ENCODE assay signal across 8 cellular contexts in the genomic region with DNA sequence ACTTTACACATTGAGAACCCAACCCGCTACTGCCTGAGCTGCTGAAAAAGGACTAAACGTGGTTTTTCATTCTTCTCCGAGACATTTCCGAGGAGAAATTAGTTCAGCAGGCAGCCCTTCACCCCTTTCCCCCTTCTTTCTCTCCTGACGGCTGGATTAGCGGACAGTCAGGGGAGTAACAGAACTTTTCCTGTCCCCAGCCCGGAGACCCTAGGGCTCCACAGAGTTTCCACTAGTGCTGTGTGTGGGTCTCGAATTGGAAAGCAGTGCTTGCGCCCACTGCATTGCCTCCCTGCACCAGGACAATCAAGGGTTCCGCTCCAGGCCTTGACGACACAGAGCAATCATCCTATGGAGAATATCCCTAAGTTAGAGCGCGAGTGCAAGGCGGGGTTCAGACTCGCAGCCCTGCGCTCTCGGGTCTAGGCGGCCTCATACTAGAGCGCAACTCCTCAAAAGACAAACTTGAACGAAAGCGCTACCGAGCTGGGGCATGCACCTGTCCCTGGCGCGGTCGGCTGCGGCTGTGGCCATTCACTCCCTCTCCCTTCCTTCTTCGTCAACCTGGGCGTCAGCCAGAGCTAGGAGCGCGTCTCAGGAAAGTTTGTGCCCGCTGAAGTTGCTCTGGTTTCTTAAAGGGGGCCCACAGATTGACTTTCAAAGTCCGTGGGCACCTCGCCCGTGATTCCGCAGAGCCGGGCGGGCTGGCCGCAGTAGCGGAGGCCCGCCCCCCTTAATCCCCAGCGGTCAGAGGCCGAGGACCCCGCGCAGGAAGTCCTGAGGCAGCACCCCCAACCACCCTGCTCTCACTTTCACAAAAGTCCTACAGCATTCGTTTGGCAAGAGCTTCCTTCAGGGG. TPM values are rescaled to one million over a fixed set of nuclear protein-coding genes. Genes with fewer than 3 reads are reported as not detected.
DNase-seq lines count a peak whose midpoint lies in the region; ATAC-seq and TF ChIP-seq lines count a peak whose summit lies in the region.

No MANE protein-coding gene starts in this region.

- no peak overlapping the region for H2AFZ ChIP-seq in neural cell (ENCODE audit: low read depth, low read length)

- no peaks in the 10 kb centered on the region; the same call in 1 of the 2 replicates for H3K4me1 ChIP-seq in Caco-2
- H3K4me1 ChIP-seq in Peyer's patch, result peaks cover 0 to 28% (median 13%) of the 10 kb centered on the region in 4 donors

- H3K9ac ChIP-seq in neural cell (ENCODE audit: low read length), result no peak overlapping the region

- intact Hi-C loops in Caco-2 (cut with micrococcal nuclease; ENCODE audit: unreplicated experiment), result loop anchor here (1.0 to 5.0 kb wide), 2 partner anchors 557 to 795 kb away; a partner anchor contains a TSS

- no peaks in the 10 kb centered on the region for H4K20me1 ChIP-seq in neural cell (ENCODE audit: insufficient read depth)

- peak overlapping the region in 1 of 4 donors; percentile 77 for H3K27ac ChIP-seq in Peyer's patch
- H3K27ac ChIP-seq in neural cell (ENCODE audit: low read length), result no peak overlapping the region

- no peaks in the 10 kb centered on the region for H3K36me3 Mint-ChIP-seq in Caco-2 (ENCODE audit: insufficient read depth, unreplicated experiment)

- no peaks in the 10 kb centered on the region for H3K9me2 ChIP-seq in neural cell (ENCODE audit: insufficient read depth, low read length)

- H3K9me3 Mint-ChIP-seq in Caco-2 (ENCODE audit: unreplicated experiment), result no peaks in the 10 kb centered on the region

- no peak for TF ChIP-seq POLR2A in Peyer's patch (IDR thresholded peaks at IDR 0.05)

- no peak for TF ChIP-seq EP300 in neural cell (conservative IDR thresholded peaks at IDR 0.05; ENCODE audit: poor library complexity, severe bottlenecking)

- H3F3A ChIP-seq in neural cell (ENCODE audit: insufficient read depth, low read length, poor library complexity, severe bottlenecking), result no peaks in the 10 kb centered on the region

- H3K4me3 Mint-ChIP-seq in Caco-2 (ENCODE audit: unreplicated experiment), result peak overlapping the region; percentile 80

- H3K27me3 ChIP-seq in Caco-2 (replicated peaks; ENCODE audit: control insufficient read depth, insufficient read depth, low read length) (no peaks in the 10 kb centered on the region), Peyer's patch (peaks cover 3 to 25% of the 10 kb centered on the region in 2 donors), neural cell (ENCODE audit: insufficient read depth, low read depth, low read length) (peaks cover 100% of the 10 kb centered on the region)

- no peak overlapping the region for H3K4me2 ChIP-seq in neural cell (ENCODE audit: low read length)

- H3K27ac Mint-ChIP-seq in Caco-2 (ENCODE audit: unreplicated experiment), result no peak overlapping the region

- H3K4me1 Mint-ChIP-seq in Caco-2 (ENCODE audit: low read depth, unreplicated experiment), result peaks cover 8% of the 10 kb centered on the region

- ATAC-seq in HG02981 (IDR thresholded peaks at IDR 0.05; ENCODE audit: unreplicated experiment), result no peak
- no peak for ATAC-seq in GM21786 (IDR thresholded peaks at IDR 0.05; ENCODE audit: unreplicated experiment)

- CTCF ChIA-PET in Caco-2 (lab: Charles Lee), result interaction anchor here (0.5 to 1.2 kb wide), 8 partner anchors 8 to 694 kb away, joined by 3 to 5 read pairs (median 3); a partner anchor contains a TSS

- H3K4me3 ChIP-seq in Caco-2 (ENCODE audit: low read depth, low read length) (peak overlapping the region; percentile 65), Peyer's patch (peak overlapping the region; percentile 13 to 63 (median 46)), neural cell (ENCODE audit: low read length) (peak overlapping the region; percentile 57)

- DNase-seq in Caco-2 (peak in 1 of 2 experiments; percentile 32), Peyer's patch (peak in 1 of 3 donors; percentile 52), fibroblast of gingiva (ENCODE audit: low read depth) (peak; percentile 37), foreskin melanocyte (no peak), NCI-H345 (lab: John Stamatoyannopoulos, UW) (no peak)

- peaks cover 3% of the 10 kb centered on the region for H3K27me3 Mint-ChIP-seq in Caco-2 (ENCODE audit: insufficient read depth, unreplicated experiment)

- H3K36me3 ChIP-seq in Caco-2 (ENCODE audit: control insufficient read depth, insufficient read depth, low read length) (no peaks in the 10 kb centered on the region), Peyer's patch (no peaks in the 10 kb centered on the region), neural cell (ENCODE audit: insufficient read depth, low read length) (no peaks in the 10 kb centered on the region)

- no peak for TF ChIP-seq RAD21 in neural cell (conservative IDR thresholded peaks at IDR 0.05)

- no peaks in the 10 kb centered on the region for H3K79me2 ChIP-seq in neural cell (replicated peaks; ENCODE audit: insufficient read depth, low read length)

- no peaks in the 10 kb centered on the region for H3K9me3 ChIP-seq in Caco-2
- no peaks in the 10 kb centered on the region for H3K9me3 ChIP-seq in Peyer's patch
- peaks cover 4% of the 10 kb centered on the region for H3K9me3 ChIP-seq in neural cell (ENCODE audit: low read length)

- TF ChIP-seq CTCF in Caco-2 (IDR thresholded peaks at IDR 0.05; ENCODE audit: insufficient read depth in 1 of 2, low read depth in 1 of 2, low read length in 1 of 2, severe bottlenecking in 1 of 2, unreplicated experiment in 1 of 2) (no peak), Peyer's patch (IDR thresholded peaks at IDR 0.05) (no peak), neural cell (IDR thresholded peaks at IDR 0.05; ENCODE audit: poor library complexity, severe bottlenecking) (no peak)

- POLR2A ChIA-PET in Caco-2 (lab: Charles Lee), result interaction anchor here (2.1 kb wide), 1 partner anchor 10 kb away, joined by 12 read pairs; no protein-coding TSS in a partner anchor

- TSS peak; percentile 48 for BruUV-seq in Caco-2 (replicated peaks; lab: Mats Ljungman, UMichigan)

TF ChIP-seq in neural cell, 6 proteins besides CTCF, POLR2A, EP300 and RAD21:
- no peak for TF ChIP-seq EZH2 (IDR thresholded peaks at IDR 0.05; ENCODE audit: borderline replicate concordance, insufficient read depth, low read length, poor library complexity, severe bottlenecking)
- peak; percentile 56 for TF ChIP-seq POLR2AphosphoS5 (IDR thresholded peaks at IDR 0.05)
- TF ChIP-seq, protein P1, sequence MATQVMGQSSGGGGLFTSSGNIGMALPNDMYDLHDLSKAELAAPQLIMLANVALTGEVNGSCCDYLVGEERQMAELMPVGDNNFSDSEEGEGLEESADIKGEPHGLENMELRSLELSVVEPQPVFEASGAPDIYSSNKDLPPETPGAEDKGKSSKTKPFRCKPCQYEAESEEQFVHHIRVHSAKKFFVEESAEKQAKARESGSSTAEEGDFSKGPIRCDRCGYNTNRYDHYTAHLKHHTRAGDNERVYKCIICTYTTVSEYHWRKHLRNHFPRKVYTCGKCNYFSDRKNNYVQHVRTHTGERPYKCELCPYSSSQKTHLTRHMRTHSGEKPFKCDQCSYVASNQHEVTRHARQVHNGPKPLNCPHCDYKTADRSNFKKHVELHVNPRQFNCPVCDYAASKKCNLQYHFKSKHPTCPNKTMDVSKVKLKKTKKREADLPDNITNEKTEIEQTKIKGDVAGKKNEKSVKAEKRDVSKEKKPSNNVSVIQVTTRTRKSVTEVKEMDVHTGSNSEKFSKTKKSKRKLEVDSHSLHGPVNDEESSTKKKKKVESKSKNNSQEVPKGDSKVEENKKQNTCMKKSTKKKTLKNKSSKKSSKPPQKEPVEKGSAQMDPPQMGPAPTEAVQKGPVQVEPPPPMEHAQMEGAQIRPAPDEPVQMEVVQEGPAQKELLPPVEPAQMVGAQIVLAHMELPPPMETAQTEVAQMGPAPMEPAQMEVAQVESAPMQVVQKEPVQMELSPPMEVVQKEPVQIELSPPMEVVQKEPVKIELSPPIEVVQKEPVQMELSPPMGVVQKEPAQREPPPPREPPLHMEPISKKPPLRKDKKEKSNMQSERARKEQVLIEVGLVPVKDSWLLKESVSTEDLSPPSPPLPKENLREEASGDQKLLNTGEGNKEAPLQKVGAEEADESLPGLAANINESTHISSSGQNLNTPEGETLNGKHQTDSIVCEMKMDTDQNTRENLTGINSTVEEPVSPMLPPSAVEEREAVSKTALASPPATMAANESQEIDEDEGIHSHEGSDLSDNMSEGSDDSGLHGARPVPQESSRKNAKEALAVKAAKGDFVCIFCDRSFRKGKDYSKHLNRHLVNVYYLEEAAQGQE (IDR thresholded peaks at IDR 0.05; ENCODE audit: borderline replicate concordance), result no peak
- TF ChIP-seq SMC3 (conservative IDR thresholded peaks at IDR 0.05; ENCODE audit: poor library complexity), result no peak

RNA-seq across cellular contexts. Expression of a gene that starts 0.8 kb away (rescaled TPM):
- total RNA-seq in Caco-2 (2022), result 3.0 and 3.2 TPM in 2 replicates
- total RNA-seq in Peyer's patch, result 10 to 100 TPM in 1 of 4 donors, 1 to 10 TPM in 3; 3.9 to 14.9 (median 7.0) TPM
- polyA plus RNA-seq in neural cell, result not detected in 2 replicates
- polyA minus RNA-seq in neural cell, result not detected in 2 replicates
